In genomic region chr1:90391116-90391515, GRCh38 we compare ENCODE assay signal across 1 cellular context.
TF ChIP-seq lines count a peak whose summit lies in the region.

No MANE protein-coding gene starts in this region.

TF ChIP-seq in SK-N-SH treated with all-trans-retinoic acid at 6 μM for 48 hours, 23 proteins besides CTCF, POLR2A, EP300 and RAD21 (continued from another document):
- no peak for TF ChIP-seq TSHZ2 (CRISPR knock-in tag; IDR thresholded peaks at IDR 0.05)
- TF ChIP-seq ZC3H10 (CRISPR knock-in tag; IDR thresholded peaks at IDR 0.05): no peak
- TF ChIP-seq CSRNP3 (CRISPR knock-in tag; IDR thresholded peaks at IDR 0.05): no peak
- TF ChIP-seq PPARA (CRISPR knock-in tag; IDR thresholded peaks at IDR 0.05; ENCODE audit: borderline replicate concordance): no peak
- TF ChIP-seq RARB (CRISPR knock-in tag; IDR thresholded peaks at IDR 0.05): no peak
- TF ChIP-seq TOX (CRISPR knock-in tag; IDR thresholded peaks at IDR 0.05; ENCODE audit: borderline replicate concordance): no peak
